In genomic region chr18:23228102-23229051, GRCh38 we compare ENCODE assay signal across 8 cellular contexts.
A peak's percentile ranks its signal among the peaks of the same experiment; 100 is the strongest.
DNase-seq lines count a peak whose midpoint lies in the region; ATAC-seq and TF ChIP-seq lines count a peak whose summit lies in the region.

No MANE protein-coding gene starts in this region.

- H3K9me3 ChIP-seq in sigmoid colon = no peaks in the 10 kb centered on the region
- H3K9me3 ChIP-seq in prostate gland = no peaks in the 10 kb centered on the region
- H3K9me3 ChIP-seq in testis = no peaks in the 10 kb centered on the region

- no peak for TF ChIP-seq EP300 in sigmoid colon (IDR thresholded peaks at IDR 0.05)

- no peaks in the 10 kb centered on the region for H3K9me3 Mint-ChIP-seq in natural killer cell treated with Interleukin-12 subunit alpha and Interleukin-12 subunit beta and Interleukin-15 and Interleukin-18, amount 100 ng/mL, for 72 hours
- no peaks in the 10 kb centered on the region for H3K9me3 Mint-ChIP-seq in natural killer cell
- no peaks in the 10 kb centered on the region for H3K9me3 Mint-ChIP-seq in HFFc6

- H3K27ac ChIP-seq in brain microvascular endothelial cell (peak overlapping the region; percentile 90), sigmoid colon (peak overlapping the region; percentile 67 to 82 (median 77)), prostate gland (no peak overlapping the region), testis (no peak overlapping the region)

- in situ Hi-C loops in brain microvascular endothelial cell (cut with HindIII; ENCODE audit: low pct_ligation_motif_present, low sequenced_read_pairs) = no loop called here

- H3K4me1 ChIP-seq in sigmoid colon = peaks cover 0 to 61% (median 52%) of the 10 kb centered on the region in 4 donors
- no peaks in the 10 kb centered on the region for H3K4me1 ChIP-seq in prostate gland (replicated peaks)
- peaks cover 4% of the 10 kb centered on the region for H3K4me1 ChIP-seq in testis

- H3K36me3 ChIP-seq in brain microvascular endothelial cell (replicated peaks) = no peaks in the 10 kb centered on the region
- H3K36me3 ChIP-seq in sigmoid colon = no peaks in the 10 kb centered on the region
- H3K36me3 ChIP-seq in prostate gland = no peaks in the 10 kb centered on the region
- no peaks in the 10 kb centered on the region for H3K36me3 ChIP-seq in testis (ENCODE audit: low read depth, missing control alignments)

- no peaks in the 10 kb centered on the region for H3K27me3 ChIP-seq in brain microvascular endothelial cell (replicated peaks)
- H3K27me3 ChIP-seq in sigmoid colon = no peaks in the 10 kb centered on the region
- no peaks in the 10 kb centered on the region for H3K27me3 ChIP-seq in prostate gland (replicated peaks; ENCODE audit: insufficient read depth)
- H3K27me3 ChIP-seq in testis = no peaks in the 10 kb centered on the region

- H3K27ac Mint-ChIP-seq in natural killer cell treated with Interleukin-12 subunit alpha and Interleukin-12 subunit beta and Interleukin-15 and Interleukin-18, amount 100 ng/mL, for 72 hours = peak overlapping the region in 1 of 2 donors; percentile 49
- H3K27ac Mint-ChIP-seq in natural killer cell (peak overlapping the region in 1 of 2 donors; percentile 52), HFFc6 (peak overlapping the region; percentile 26; the same call in 1 of the 2 replicates)

- no peak overlapping the region for H3K4me3 ChIP-seq in NB4 (ENCODE audit: low read depth, low read length)
- H3K4me3 ChIP-seq in brain microvascular endothelial cell (ENCODE audit: low read depth, low read length) = no peak overlapping the region
- H3K4me3 ChIP-seq in sigmoid colon = no peak overlapping the region
- H3K4me3 ChIP-seq in prostate gland = no peak overlapping the region
- H3K4me3 ChIP-seq in testis = no peak overlapping the region

- ATAC-seq in natural killer cell treated with Interleukin-12 subunit alpha and Interleukin-12 subunit beta and Interleukin-15 and Interleukin-18, amount 100 ng/mL, for 72 hours = no peak
- no peak for ATAC-seq in natural killer cell

- intact Hi-C loops in natural killer cell (cut with micrococcal nuclease) (no loop called here), sigmoid colon (cut with DNase I) (loop anchor here (5.0 kb wide), 2 partner anchors 91 to 209 kb away; partner anchors contain the start of gene CABLES1), prostate gland (cut with DNase I) (loop anchor here (2.0 to 10.0 kb wide), 3 partner anchors 71 to 126 kb away; no protein-coding TSS in a partner anchor), testis (cut with DNase I; ENCODE audit: low total_unique reads) (no loop called here)

- 26 to 46% methylated on average over 7 of the region's 7 CpGs for WGBS in sigmoid colon, 2 donors
- WGBS in prostate gland = 17% methylated on average over 7 of the region's 7 CpGs
- 46 to 51% methylated on average over 7 of the region's 7 CpGs for WGBS in testis, 2 donors

- TF ChIP-seq CTCF in natural killer cell (IDR thresholded peaks at IDR 0.05) (no peak), HFFc6 (IDR thresholded peaks at IDR 0.05) (no peak), NB4 (IDR thresholded peaks at IDR 0.05; ENCODE audit: low read depth, low read length) (no peak), brain microvascular endothelial cell (IDR thresholded peaks at IDR 0.05; ENCODE audit: low read depth, low read length, missing control alignments) (no peak), sigmoid colon (IDR thresholded peaks at IDR 0.05) (no peak), prostate gland (IDR thresholded peaks at IDR 0.05) (no peak), testis (IDR thresholded peaks at IDR 0.05) (no peak)

- no peak for TF ChIP-seq POLR2A in NB4 (IDR thresholded peaks at IDR 0.05; ENCODE audit: extremely low read depth, insufficient read length)
- no peak for TF ChIP-seq POLR2A in sigmoid colon (IDR thresholded peaks at IDR 0.05)
- TF ChIP-seq POLR2A in prostate gland (IDR thresholded peaks at IDR 0.05) = no peak
- no peak for TF ChIP-seq POLR2A in testis (IDR thresholded peaks at IDR 0.05)

- no peak overlapping the region for H3K4me3 Mint-ChIP-seq in natural killer cell treated with Interleukin-12 subunit alpha and Interleukin-12 subunit beta and Interleukin-15 and Interleukin-18, amount 100 ng/mL, for 72 hours
- H3K4me3 Mint-ChIP-seq in natural killer cell (no peak overlapping the region), HFFc6 (no peak overlapping the region)

- no peaks in the 10 kb centered on the region for H3K36me3 Mint-ChIP-seq in natural killer cell treated with Interleukin-12 subunit alpha and Interleukin-12 subunit beta and Interleukin-15 and Interleukin-18, amount 100 ng/mL, for 72 hours
- H3K36me3 Mint-ChIP-seq in natural killer cell (no peaks in the 10 kb centered on the region), HFFc6 (ENCODE audit: low read depth) (no peaks in the 10 kb centered on the region)

- H3K27me3 Mint-ChIP-seq in natural killer cell treated with Interleukin-12 subunit alpha and Interleukin-12 subunit beta and Interleukin-15 and Interleukin-18, amount 100 ng/mL, for 72 hours = peaks cover 0 to 9% of the 10 kb centered on the region in 2 donors
- H3K27me3 Mint-ChIP-seq in natural killer cell (ENCODE audit: low read depth in 2 of 2) (peaks cover 0 to 3% of the 10 kb centered on the region in 2 donors), HFFc6 (ENCODE audit: insufficient read depth) (peaks cover 6% of the 10 kb centered on the region)

- peak; percentile 16 for DNase-seq in natural killer cell treated with Interleukin-12 subunit alpha and Interleukin-12 subunit beta and Interleukin-15 and Interleukin-18, amount 100 ng/mL, for 72 hours (ENCODE audit: low spot score)
- DNase-seq in natural killer cell (no peak), HFFc6 (no peak), NB4 (ENCODE audit: low read depth) (peak; percentile 54), brain microvascular endothelial cell (peak; percentile 45), sigmoid colon (no peak), prostate gland (ENCODE audit: low spot score) (no peak), testis (no peak)

- H3K4me1 Mint-ChIP-seq in natural killer cell treated with Interleukin-12 subunit alpha and Interleukin-12 subunit beta and Interleukin-15 and Interleukin-18, amount 100 ng/mL, for 72 hours (ENCODE audit: low read depth in 2 of 2) = peaks cover 35% of the 10 kb centered on the region in 2 donors
- peaks cover 24 to 31% of the 10 kb centered on the region in 2 donors for H3K4me1 Mint-ChIP-seq in natural killer cell
- H3K4me1 Mint-ChIP-seq in HFFc6 (ENCODE audit: low read depth) = peaks cover 82% of the 10 kb centered on the region

Comparison
In these comparisons a context has a peak if more than half of its experiments do, and no peak if none do; other contexts are left out.
1. DNase-seq: peak in natural killer cell treated with Interleukin-12 subunit alpha and Interleukin-12 subunit beta and Interleukin-15 and Interleukin-18, amount 100 ng/mL, for 72 hours (single experiment), NB4 (single experiment) and brain microvascular endothelial cell (single experiment); none in natural killer cell (single experiment), HFFc6 (single experiment), sigmoid colon (single experiment), prostate gland (single experiment) and testis (single experiment).
2. H3K27ac ChIP-seq: peak in brain microvascular endothelial cell (single experiment) and sigmoid colon (4 of 4); none in prostate gland (0 of 2) and testis (0 of 2).
3. intact Hi-C loops: an anchor here in sigmoid colon (5.0 kb wide) and prostate gland (2.0 to 10.0 kb wide); none called in natural killer cell and testis.